1 cellular context compared by ENCODE assay signal in the genomic region with DNA sequence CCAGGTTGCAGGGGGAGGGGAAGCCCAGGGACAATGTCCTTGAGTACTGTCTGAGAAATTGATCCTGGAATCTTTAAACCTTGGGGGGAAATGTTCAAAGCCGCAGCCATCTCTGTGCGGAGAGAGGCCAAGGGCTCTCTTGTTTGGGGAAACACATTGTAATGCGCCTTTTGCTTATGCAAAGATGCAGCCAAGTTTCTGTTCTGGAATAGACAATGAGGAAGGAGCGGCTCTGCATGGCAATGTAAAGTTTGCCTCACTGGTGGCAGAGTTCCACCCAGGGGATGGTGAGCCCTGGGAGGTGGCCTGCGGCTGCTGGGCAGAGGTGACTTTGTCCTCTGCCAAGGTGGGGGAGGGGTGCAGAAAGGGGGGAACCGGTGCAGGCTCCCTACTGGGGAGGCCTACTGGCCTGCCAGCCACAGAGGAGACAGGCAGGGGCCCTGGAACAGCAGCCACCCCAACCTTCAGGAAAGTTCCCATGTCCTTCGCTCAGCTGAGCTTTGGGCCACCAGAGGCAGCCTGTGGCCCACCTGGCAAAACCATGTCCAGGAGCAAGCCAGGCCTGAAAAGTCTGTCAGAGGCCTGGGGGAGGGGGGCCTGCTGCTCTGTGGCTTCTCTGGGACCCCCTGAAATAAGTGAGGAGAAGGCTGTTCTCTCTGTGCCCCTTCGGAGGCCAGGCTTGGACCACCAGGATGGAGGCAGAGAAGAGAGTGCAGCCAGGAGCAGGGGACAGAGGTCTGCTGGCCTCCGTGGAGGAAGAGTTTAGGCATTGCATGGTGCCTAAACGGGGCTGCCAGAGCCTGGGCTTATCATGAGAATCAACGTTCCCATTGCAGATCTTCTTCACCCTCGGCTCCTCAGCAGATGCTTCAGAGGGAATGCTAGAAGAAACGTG.
TF ChIP-seq lines count a peak whose summit lies in the region.

No MANE protein-coding gene starts in this region.

TF ChIP-seq in H1, 55 proteins besides CTCF, POLR2A, EP300 and RAD21:
- TF ChIP-seq CTBP2 (IDR thresholded peaks at IDR 0.05; ENCODE audit: borderline replicate concordance, insufficient read depth, insufficient read length, low read length) (no peak), KDM4A (IDR thresholded peaks at IDR 0.05; ENCODE audit: low read depth, low read length, severe bottlenecking) (no peak), NANOG (IDR thresholded peaks at IDR 0.05; ENCODE audit: insufficient read depth, low read depth, low read length, poor library complexity, severe bottlenecking) (no peak), SP2 (IDR thresholded peaks at IDR 0.05; ENCODE audit: low read length) (no peak), TCF12 (IDR thresholded peaks at IDR 0.05; ENCODE audit: low read depth, low read length) (no peak), SUZ12 (IDR thresholded peaks at IDR 0.05; ENCODE audit: low read length) (no peak), YY1 (IDR thresholded peaks at IDR 0.05; ENCODE audit: low read depth, low read length) (no peak), SRF (IDR thresholded peaks at IDR 0.05; ENCODE audit: low read depth, low read length) (no peak), E2F6 (IDR thresholded peaks at IDR 0.05) (no peak), EGR1 (IDR thresholded peaks at IDR 0.05; ENCODE audit: borderline replicate concordance, low read depth, low read length) (no peak), GTF2F1 (IDR thresholded peaks at IDR 0.05; ENCODE audit: borderline replicate concordance, low read depth, low read length) (no peak), ASH2L (IDR thresholded peaks at IDR 0.05; ENCODE audit: low read length) (no peak), FOSL1 (IDR thresholded peaks at IDR 0.05; ENCODE audit: insufficient read depth, low read depth, low read length) (no peak), CHD2 (IDR thresholded peaks at IDR 0.05; ENCODE audit: low read length) (no peak), RBBP5 (IDR thresholded peaks at IDR 0.05; ENCODE audit: borderline replicate concordance, low read depth, low read length) (no peak)
- TF ChIP-seq, protein P1, sequence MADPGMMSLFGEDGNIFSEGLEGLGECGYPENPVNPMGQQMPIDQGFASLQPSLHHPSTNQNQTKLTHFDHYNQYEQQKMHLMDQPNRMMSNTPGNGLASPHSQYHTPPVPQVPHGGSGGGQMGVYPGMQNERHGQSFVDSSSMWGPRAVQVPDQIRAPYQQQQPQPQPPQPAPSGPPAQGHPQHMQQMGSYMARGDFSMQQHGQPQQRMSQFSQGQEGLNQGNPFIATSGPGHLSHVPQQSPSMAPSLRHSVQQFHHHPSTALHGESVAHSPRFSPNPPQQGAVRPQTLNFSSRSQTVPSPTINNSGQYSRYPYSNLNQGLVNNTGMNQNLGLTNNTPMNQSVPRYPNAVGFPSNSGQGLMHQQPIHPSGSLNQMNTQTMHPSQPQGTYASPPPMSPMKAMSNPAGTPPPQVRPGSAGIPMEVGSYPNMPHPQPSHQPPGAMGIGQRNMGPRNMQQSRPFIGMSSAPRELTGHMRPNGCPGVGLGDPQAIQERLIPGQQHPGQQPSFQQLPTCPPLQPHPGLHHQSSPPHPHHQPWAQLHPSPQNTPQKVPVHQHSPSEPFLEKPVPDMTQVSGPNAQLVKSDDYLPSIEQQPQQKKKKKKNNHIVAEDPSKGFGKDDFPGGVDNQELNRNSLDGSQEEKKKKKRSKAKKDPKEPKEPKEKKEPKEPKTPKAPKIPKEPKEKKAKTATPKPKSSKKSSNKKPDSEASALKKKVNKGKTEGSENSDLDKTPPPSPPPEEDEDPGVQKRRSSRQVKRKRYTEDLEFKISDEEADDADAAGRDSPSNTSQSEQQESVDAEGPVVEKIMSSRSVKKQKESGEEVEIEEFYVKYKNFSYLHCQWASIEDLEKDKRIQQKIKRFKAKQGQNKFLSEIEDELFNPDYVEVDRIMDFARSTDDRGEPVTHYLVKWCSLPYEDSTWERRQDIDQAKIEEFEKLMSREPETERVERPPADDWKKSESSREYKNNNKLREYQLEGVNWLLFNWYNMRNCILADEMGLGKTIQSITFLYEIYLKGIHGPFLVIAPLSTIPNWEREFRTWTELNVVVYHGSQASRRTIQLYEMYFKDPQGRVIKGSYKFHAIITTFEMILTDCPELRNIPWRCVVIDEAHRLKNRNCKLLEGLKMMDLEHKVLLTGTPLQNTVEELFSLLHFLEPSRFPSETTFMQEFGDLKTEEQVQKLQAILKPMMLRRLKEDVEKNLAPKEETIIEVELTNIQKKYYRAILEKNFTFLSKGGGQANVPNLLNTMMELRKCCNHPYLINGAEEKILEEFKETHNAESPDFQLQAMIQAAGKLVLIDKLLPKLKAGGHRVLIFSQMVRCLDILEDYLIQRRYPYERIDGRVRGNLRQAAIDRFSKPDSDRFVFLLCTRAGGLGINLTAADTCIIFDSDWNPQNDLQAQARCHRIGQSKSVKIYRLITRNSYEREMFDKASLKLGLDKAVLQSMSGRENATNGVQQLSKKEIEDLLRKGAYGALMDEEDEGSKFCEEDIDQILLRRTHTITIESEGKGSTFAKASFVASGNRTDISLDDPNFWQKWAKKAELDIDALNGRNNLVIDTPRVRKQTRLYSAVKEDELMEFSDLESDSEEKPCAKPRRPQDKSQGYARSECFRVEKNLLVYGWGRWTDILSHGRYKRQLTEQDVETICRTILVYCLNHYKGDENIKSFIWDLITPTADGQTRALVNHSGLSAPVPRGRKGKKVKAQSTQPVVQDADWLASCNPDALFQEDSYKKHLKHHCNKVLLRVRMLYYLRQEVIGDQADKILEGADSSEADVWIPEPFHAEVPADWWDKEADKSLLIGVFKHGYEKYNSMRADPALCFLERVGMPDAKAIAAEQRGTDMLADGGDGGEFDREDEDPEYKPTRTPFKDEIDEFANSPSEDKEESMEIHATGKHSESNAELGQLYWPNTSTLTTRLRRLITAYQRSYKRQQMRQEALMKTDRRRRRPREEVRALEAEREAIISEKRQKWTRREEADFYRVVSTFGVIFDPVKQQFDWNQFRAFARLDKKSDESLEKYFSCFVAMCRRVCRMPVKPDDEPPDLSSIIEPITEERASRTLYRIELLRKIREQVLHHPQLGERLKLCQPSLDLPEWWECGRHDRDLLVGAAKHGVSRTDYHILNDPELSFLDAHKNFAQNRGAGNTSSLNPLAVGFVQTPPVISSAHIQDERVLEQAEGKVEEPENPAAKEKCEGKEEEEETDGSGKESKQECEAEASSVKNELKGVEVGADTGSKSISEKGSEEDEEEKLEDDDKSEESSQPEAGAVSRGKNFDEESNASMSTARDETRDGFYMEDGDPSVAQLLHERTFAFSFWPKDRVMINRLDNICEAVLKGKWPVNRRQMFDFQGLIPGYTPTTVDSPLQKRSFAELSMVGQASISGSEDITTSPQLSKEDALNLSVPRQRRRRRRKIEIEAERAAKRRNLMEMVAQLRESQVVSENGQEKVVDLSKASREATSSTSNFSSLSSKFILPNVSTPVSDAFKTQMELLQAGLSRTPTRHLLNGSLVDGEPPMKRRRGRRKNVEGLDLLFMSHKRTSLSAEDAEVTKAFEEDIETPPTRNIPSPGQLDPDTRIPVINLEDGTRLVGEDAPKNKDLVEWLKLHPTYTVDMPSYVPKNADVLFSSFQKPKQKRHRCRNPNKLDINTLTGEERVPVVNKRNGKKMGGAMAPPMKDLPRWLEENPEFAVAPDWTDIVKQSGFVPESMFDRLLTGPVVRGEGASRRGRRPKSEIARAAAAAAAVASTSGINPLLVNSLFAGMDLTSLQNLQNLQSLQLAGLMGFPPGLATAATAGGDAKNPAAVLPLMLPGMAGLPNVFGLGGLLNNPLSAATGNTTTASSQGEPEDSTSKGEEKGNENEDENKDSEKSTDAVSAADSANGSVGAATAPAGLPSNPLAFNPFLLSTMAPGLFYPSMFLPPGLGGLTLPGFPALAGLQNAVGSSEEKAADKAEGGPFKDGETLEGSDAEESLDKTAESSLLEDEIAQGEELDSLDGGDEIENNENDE (IDR thresholded peaks at IDR 0.05; ENCODE audit: insufficient replicate concordance, low read length), result no peak
- TF ChIP-seq, protein P2, sequence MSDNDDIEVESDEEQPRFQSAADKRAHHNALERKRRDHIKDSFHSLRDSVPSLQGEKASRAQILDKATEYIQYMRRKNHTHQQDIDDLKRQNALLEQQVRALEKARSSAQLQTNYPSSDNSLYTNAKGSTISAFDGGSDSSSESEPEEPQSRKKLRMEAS (IDR thresholded peaks at IDR 0.05), result no peak
